In the genomic region with DNA sequence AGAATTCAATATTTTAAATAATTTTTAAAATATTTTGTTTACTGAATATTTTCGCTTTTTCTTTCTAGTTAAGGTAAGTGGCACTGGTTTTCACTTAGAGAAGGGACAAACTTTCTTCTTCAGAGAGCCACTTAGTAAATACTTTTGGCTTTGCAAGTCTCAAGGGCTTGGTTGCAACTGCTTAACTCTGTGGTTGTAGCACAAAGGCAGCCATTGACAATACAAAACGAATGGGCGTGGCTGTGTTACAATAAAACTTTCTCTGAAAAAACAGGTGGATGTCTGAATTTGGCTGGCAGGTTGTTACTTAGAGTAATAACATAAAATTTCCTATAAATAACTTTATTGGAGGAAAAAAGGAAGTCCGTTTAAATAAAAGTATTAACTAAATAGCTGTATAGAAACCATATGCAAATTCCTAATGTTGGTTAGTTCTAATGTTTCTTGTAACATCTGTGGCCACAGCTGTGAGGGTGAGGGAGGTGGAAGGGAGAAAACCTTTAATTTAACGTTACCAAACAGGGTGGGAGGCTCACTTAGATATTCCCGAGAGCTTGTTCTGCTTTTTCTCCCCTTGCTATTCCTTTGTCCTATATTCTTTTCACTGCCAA, we compare ENCODE assay signal across 18 cellular contexts.
DNase-seq lines count a peak whose midpoint lies in the region; ATAC-seq and TF ChIP-seq lines count a peak whose summit lies in the region.
"Had no signal": no experiment of that assay in that cellular context is flagged by ENCODE, and none has a peak within 500 bp of the region (broad histone marks: within the 10 kb centered on the region; RNA-seq: fewer than 3 reads in every experiment).

No MANE protein-coding gene starts in this region.

- no peaks in the 10 kb centered on the region for H3K36me3 ChIP-seq in HAP-1 (replicated peaks)

- no peaks in the 10 kb centered on the region for H3K9me3 Mint-ChIP-seq in progenitor cell of endocrine pancreas (ENCODE audit: low read depth)
- H3K9me3 Mint-ChIP-seq: activated naive CD8-positive, alpha-beta T cell treated with anti-CD3 and anti-CD28 coated beads, Interleukin-2, amount 10 ng/mL, durations not matched to agents 7 days and 5 days; activated T-cell treated with anti-CD3 and anti-CD28 coated beads, Interleukin-2, amount 50 U/mL, for 4 hours had no signal

- no peaks in the 10 kb centered on the region for H3K4me1 Mint-ChIP-seq in progenitor cell of endocrine pancreas (ENCODE audit: low read depth)
- H3K4me1 Mint-ChIP-seq: CD8-positive, alpha-beta memory T cell had no signal

- no peaks in the 10 kb centered on the region for H3K36me3 Mint-ChIP-seq in progenitor cell of endocrine pancreas (ENCODE audit: insufficient read depth)
- H3K36me3 Mint-ChIP-seq: activated naive CD8-positive, alpha-beta T cell treated with anti-CD3 and anti-CD28 coated beads, Interleukin-2, amount 10 ng/mL, durations not matched to agents 7 days and 5 days; CD8-positive, alpha-beta memory T cell had no signal

- no peak for TF ChIP-seq CTCF in progenitor cell of endocrine pancreas (IDR thresholded peaks at IDR 0.05; ENCODE audit: unreplicated experiment)

- in situ Hi-C loops in HAP-1 (cut with MboI; ENCODE audit: low sequenced_read_pairs), result no loop called here

- no peaks in the 10 kb centered on the region for H3K9me3 ChIP-seq in HAP-1

- H3K4me1 ChIP-seq in HAP-1, result no peaks in the 10 kb centered on the region

- H3K27me3 ChIP-seq in HAP-1 (ENCODE audit: low read depth), result no peaks in the 10 kb centered on the region

- peaks cover 8% of the 10 kb centered on the region for H3K27me3 Mint-ChIP-seq in progenitor cell of endocrine pancreas
- H3K27me3 Mint-ChIP-seq: CD8-positive, alpha-beta memory T cell had no signal

- H3K4me3 Mint-ChIP-seq in progenitor cell of endocrine pancreas (ENCODE audit: low read depth), result no peak overlapping the region
- H3K4me3 Mint-ChIP-seq: activated naive CD8-positive, alpha-beta T cell treated with anti-CD3 and anti-CD28 coated beads, Interleukin-2, amount 10 ng/mL, durations not matched to agents 7 days and 5 days; activated T-cell treated with anti-CD3 and anti-CD28 coated beads, Interleukin-2, amount 50 U/mL, for 4 hours; CD8-positive, alpha-beta memory T cell; stimulated activated naive CD8-positive, alpha-beta T cell treated with anti-CD3 and anti-CD28 coated beads, Interleukin-15, Interleukin-2, amounts not matched to agents 100 ng/mL and 50 ng/mL, for 24 hours had no signal

- DNase-seq in NCI-H2171 treated with DMSO at 0.1 percent for 48 hours (lab: John Stamatoyannopoulos, UW) (peak; percentile 26), NCI-H2171 (lab: John Stamatoyannopoulos, UW) (no peak), HAP-1 (ENCODE audit: low spot score in 2 of 2) (peak; percentile 32 to 35), pons (ENCODE audit: low spot score) (peak; percentile 6), DMS53 (lab: John Stamatoyannopoulos, UW) (no peak), ureter (ENCODE audit: low spot score) (no peak), progenitor cell of endocrine pancreas (ENCODE audit: low spot score, unreplicated experiment) (no peak)
- DNase-seq: activated CD4-positive, alpha-beta T cell treated with anti-CD3 and anti-CD28 coated beads, Interleukin-2, amount 50 U/mL, for 1 hour; activated naive CD8-positive, alpha-beta T cell treated with anti-CD3 and anti-CD28 coated beads, Interleukin-2, amount 10 ng/mL, durations not matched to agents 7 days and 5 days; activated T-cell treated with anti-CD3 and anti-CD28 coated beads, Interleukin-2, amount 50 U/mL, for 4 hours; CD8-positive, alpha-beta memory T cell; central memory CD4-positive, alpha-beta T cell; KBM-7; mesenchymal stem cell; small intestine; T1000 had no signal

- H3K4me3 ChIP-seq in HAP-1, result no peak overlapping the region

- peak; percentile 44 for ATAC-seq in HG03442 (IDR thresholded peaks at IDR 0.05; ENCODE audit: unreplicated experiment)
- ATAC-seq: activated T-cell treated with anti-CD3 and anti-CD28 coated beads, Interleukin-2, amount 50 U/mL, for 4 hours had no signal

- H3K27ac Mint-ChIP-seq in progenitor cell of endocrine pancreas, result no peak overlapping the region
- H3K27ac Mint-ChIP-seq: activated naive CD8-positive, alpha-beta T cell treated with anti-CD3 and anti-CD28 coated beads, Interleukin-2, amount 10 ng/mL, durations not matched to agents 7 days and 5 days; CD8-positive, alpha-beta memory T cell; stimulated activated naive CD8-positive, alpha-beta T cell treated with anti-CD3 and anti-CD28 coated beads, Interleukin-15, Interleukin-2, amounts not matched to agents 100 ng/mL and 50 ng/mL, for 24 hours had no signal

Comparison
In these comparisons a context has a peak if more than half of its experiments do, and no peak if none do; other contexts are left out.
1. DNase-seq: peak in NCI-H2171 treated with DMSO at 0.1 percent for 48 hours (single experiment), HAP-1 (2 of 2) and pons (single experiment); none in NCI-H2171 (single experiment), DMS53 (single experiment), ureter (single experiment) and progenitor cell of endocrine pancreas (single experiment).